Comparison of ENCODE assay signal across 28 cellular contexts in the genomic region with DNA sequence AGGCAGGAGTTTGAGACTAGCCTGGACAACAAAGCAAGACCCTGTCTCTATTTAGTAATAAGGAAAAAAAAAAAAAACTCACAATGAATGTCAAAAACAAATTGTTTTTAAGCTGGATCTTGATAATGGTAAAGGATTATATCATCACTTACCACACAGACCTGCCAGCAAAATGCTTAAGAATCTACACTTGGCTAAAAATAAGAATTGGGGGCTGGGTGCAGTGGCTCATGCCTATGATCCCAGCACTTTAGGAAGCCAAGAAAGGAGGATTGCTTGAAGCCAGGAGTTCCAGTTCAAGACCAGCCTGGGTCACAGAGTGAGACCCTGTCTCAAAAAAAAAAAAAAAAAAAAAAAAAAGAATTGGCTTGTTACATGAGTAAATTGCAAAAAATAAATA. TPM values are rescaled to one million over a fixed set of nuclear protein-coding genes. Genes with fewer than 3 reads are reported as not detected.
DNase-seq lines count a peak whose midpoint lies in the region; ATAC-seq and TF ChIP-seq lines count a peak whose summit lies in the region.
"Had no signal": no experiment of that assay in that cellular context is flagged by ENCODE, and none has a peak within 500 bp of the region (broad histone marks: within the 10 kb centered on the region; RNA-seq: fewer than 3 reads in every experiment).

No MANE protein-coding gene starts in this region.

- no peak overlapping the region for H4K91ac ChIP-seq in IMR-90 (ENCODE audit: insufficient read depth, low read depth, low read length)

- no peak for TF ChIP-seq CTCF in BJ (IDR thresholded peaks at IDR 0.05; ENCODE audit: insufficient read depth, low read depth, low read length)
- no peak for TF ChIP-seq CTCF in IMR-90 (conservative IDR thresholded peaks at IDR 0.05; ENCODE audit: low read depth, low read length)
- no peak for TF ChIP-seq CTCF in brain microvascular endothelial cell (IDR thresholded peaks at IDR 0.05; ENCODE audit: low read depth, low read length, missing control alignments)

- no peak for TF ChIP-seq RAD21 in IMR-90 (IDR thresholded peaks at IDR 0.05; ENCODE audit: low read length)

- H4K20me1 ChIP-seq in IMR-90 (ENCODE audit: insufficient read depth, low read length): peaks cover 34% of the 10 kb centered on the region

- H2BK15ac ChIP-seq in IMR-90 (ENCODE audit: low read depth, low read length): no peak overlapping the region

- H3K36me3 ChIP-seq in BJ (ENCODE audit: control insufficient read depth, insufficient read depth, low read length): no peaks in the 10 kb centered on the region; the same call in 1 of the 2 replicates
- peaks cover 2% of the 10 kb centered on the region; the same call in 1 of the 2 replicates for H3K36me3 ChIP-seq in IMR-90 (ENCODE audit: control insufficient read depth, insufficient read depth, low read length)
- no peaks in the 10 kb centered on the region for H3K36me3 ChIP-seq in brain microvascular endothelial cell (replicated peaks)
- H3K36me3 ChIP-seq: neutrophil, sigmoid colon had no signal

- H2BK120ac ChIP-seq in IMR-90 (ENCODE audit: low read depth, low read length): no peak overlapping the region

- intact Hi-C loops in IMR-90 (cut with micrococcal nuclease): no loop called here

- no TSS peak for BruUV-seq in IMR-90 (replicated peaks; lab: Mats Ljungman, UMichigan)

- H3K4ac ChIP-seq in IMR-90 (ENCODE audit: low read depth, low read length): no peak overlapping the region

- ATAC-seq in IMR-90 (ENCODE audit: low read depth) (peak; percentile 24; the same call in 1 of the 2 replicates), GM19351 (IDR thresholded peaks at IDR 0.05; ENCODE audit: unreplicated experiment) (no peak), GM21528 (IDR thresholded peaks at IDR 0.05; ENCODE audit: low FRiP score, unreplicated experiment) (no peak)
- ATAC-seq: activated T-cell treated with anti-CD3 and anti-CD28 coated beads, Interleukin-2, amount 50 U/mL, for 72 hours; left ventricle myocardium superior; Panc1; psoas muscle; stimulated activated memory B cell treated with anti-CD40 and anti-IgM and Interleukin-4, amounts not matched to agents 10 μg/mL and 1 μg/mL and 100 μg/mL, for 72 hours had no signal

- H4K8ac ChIP-seq in IMR-90 (ENCODE audit: low read depth in 2 of 2, low read length in 2 of 2): no peak overlapping the region

- in situ Hi-C loops in IMR-90 (cut with MboI; ENCODE audit: low sequenced_read_pairs): no loop called here
- in situ Hi-C loops in brain microvascular endothelial cell (cut with HindIII; ENCODE audit: low pct_ligation_motif_present, low sequenced_read_pairs): no loop called here

- H3K4me2 ChIP-seq in IMR-90 (ENCODE audit: low read depth, low read length): no peak overlapping the region

- no peak overlapping the region for H2BK20ac ChIP-seq in IMR-90 (ENCODE audit: low read depth, low read length)

- POLR2A ChIA-PET in BJ (lab: Charles Lee) (interaction anchor here (0.6 kb wide), 1 partner anchor 110 kb away, joined by 3 read pairs; no protein-coding TSS in a partner anchor), IMR-90 (lab: Charles Lee; ENCODE audit: unreplicated experiment) (interaction anchor here (0.6 kb wide), 1 partner anchor 475 kb away, joined by 3 read pairs; no protein-coding TSS in a partner anchor)

- no peak overlapping the region for H3K14ac ChIP-seq in IMR-90 (replicated peaks; ENCODE audit: low read depth, low read length)

- CTCF ChIA-PET in BJ (lab: Yijun Ruan, JAX): no interaction called here
- CTCF ChIA-PET in IMR-90 (lab: Yijun Ruan, JAX): interaction anchor here (0.6 to 1.1 kb wide), 2 partner anchors 11 to 134 kb away, joined by 3 to 4 read pairs; no protein-coding TSS in a partner anchor

- H2BK5ac ChIP-seq in IMR-90 (ENCODE audit: low read depth, low read length, poor library complexity, severe bottlenecking): no peak overlapping the region

- H3K9me3 ChIP-seq in IMR-90 (ENCODE audit: control insufficient read depth, insufficient read depth, low read length): no peaks in the 10 kb centered on the region
- H3K9me3 ChIP-seq: esophagus muscularis mucosa, neutrophil, psoas muscle, testis had no signal

- dilution Hi-C loops in IMR-90 (cut with HindIII; ENCODE audit: low sequenced_read_pairs, unreplicated experiment): no loop called here

- H3K79me1 ChIP-seq in IMR-90 (ENCODE audit: low read depth in 1 of 2, low read length in 2 of 2): peaks cover 12 to 63% of the 10 kb centered on the region in 2 experiments

- H3K4me3 ChIP-seq in BJ (ENCODE audit: low read depth, low read length): no peak overlapping the region
- H3K4me3 ChIP-seq in IMR-90 (ENCODE audit: insufficient read depth, low read depth, low read length): no peak overlapping the region
- H3K4me3 ChIP-seq in brain microvascular endothelial cell (ENCODE audit: low read depth, low read length): no peak overlapping the region
- H3K4me3 ChIP-seq: esophagus muscularis mucosa, psoas muscle, sigmoid colon, testis had no signal

- H2AFZ ChIP-seq in IMR-90 (replicated peaks; ENCODE audit: low read length, poor library complexity): no peak overlapping the region

- no peak overlapping the region for H2AK5ac ChIP-seq in IMR-90 (ENCODE audit: low read depth, low read length)

- H3K27ac ChIP-seq in IMR-90 (ENCODE audit: insufficient read depth, low read length) (no peak overlapping the region), brain microvascular endothelial cell (no peak overlapping the region)
- H3K27ac ChIP-seq: esophagus muscularis mucosa, neutrophil, psoas muscle, sigmoid colon, testis, VCaP had no signal

- H3K23ac ChIP-seq in IMR-90 (ENCODE audit: low read depth, low read length): no peak overlapping the region

- H3K27me3 ChIP-seq in BJ (ENCODE audit: control insufficient read depth, insufficient read depth, low read length) (no peaks in the 10 kb centered on the region), IMR-90 (ENCODE audit: control insufficient read depth, insufficient read depth, low read length) (no peaks in the 10 kb centered on the region), brain microvascular endothelial cell (replicated peaks) (no peaks in the 10 kb centered on the region)
- H3K27me3 ChIP-seq: esophagus muscularis mucosa, neutrophil, sigmoid colon, testis had no signal

- no peaks in the 10 kb centered on the region for H3K4me1 ChIP-seq in IMR-90 (ENCODE audit: control insufficient read depth, insufficient read depth, low read length)
- H3K4me1 ChIP-seq: psoas muscle, testis had no signal

- H3K18ac ChIP-seq in IMR-90 (ENCODE audit: low read depth, low read length): no peak overlapping the region

- no peak overlapping the region for H2AK9ac ChIP-seq in IMR-90 (replicated peaks; ENCODE audit: low read depth, low read length, poor library complexity)

- no peaks in the 10 kb centered on the region; the same call in 1 of the 2 replicates for H3K9me1 ChIP-seq in IMR-90 (ENCODE audit: insufficient read depth, low read length)

- DNase-seq in BJ (ENCODE audit: low read depth): peak; percentile 19
- peak; percentile 60 for DNase-seq in IMR-90
- peak; percentile 32 for DNase-seq in brain microvascular endothelial cell
- DNase-seq in iris pigment epithelial cell (ENCODE audit: low read depth): peak; percentile 56
- DNase-seq in cerebellar nuclear complex (lab: John Stamatoyannopoulos, UW): no peak
- no peak for DNase-seq in DMS114 treated with DMSO at 0.1 percent for 48 hours (lab: John Stamatoyannopoulos, UW; ENCODE audit: unreplicated experiment)
- DNase-seq: activated CD4-positive, alpha-beta T cell treated with anti-CD3 and anti-CD28 coated beads for 48 hours; activated naive CD4-positive, alpha-beta T cell; activated T-cell treated with anti-CD3 and anti-CD28 coated beads, Interleukin-2, amount 50 U/mL, for 72 hours; endodermal cell; islet precursor cell; left ventricle myocardium superior; naive B cell; NCI-H1092; NCI-H187; NCI-H526; psoas muscle; SHP77; sigmoid colon; stimulated activated CD4-positive, alpha-beta T cell treated with anti-CD3 and anti-CD28 coated beads, Interleukin-4, amount 100 ng/mL, for 4 hours; testis had no signal

- no peak overlapping the region for H3K56ac ChIP-seq in IMR-90 (ENCODE audit: extremely low read depth, insufficient read depth, low read length)

- no peak for TF ChIP-seq POLR2A in IMR-90 (IDR thresholded peaks at IDR 0.05; ENCODE audit: low read depth, low read length)

- H3K9ac ChIP-seq in IMR-90 (ENCODE audit: low read depth, low read length): no peak overlapping the region

- H4K5ac ChIP-seq in IMR-90 (ENCODE audit: low read depth, low read length): no peak overlapping the region

TF ChIP-seq in IMR-90, 13 proteins besides CTCF, POLR2A, EP300 and RAD21:
- TF ChIP-seq FOS (IDR thresholded peaks at IDR 0.05; ENCODE audit: low read depth, low read length): no peak

RNA-seq across cellular contexts. Expression of a gene that starts 31.0 kb away (rescaled TPM):
- 12.5 and 28.7 TPM in 2 replicates for polyA plus RNA-seq in BJ (2011; rRNA removed)
- polyA minus RNA-seq in BJ (2011; rRNA and poly(A)+ RNA removed): 30.6 and 34.1 TPM in 2 replicates
- 35.1 and 55.8 TPM in 2 replicates for total RNA-seq in IMR-90 (2012; rRNA removed)
- 8.3 and 11.9 TPM in 2 replicates for polyA plus RNA-seq in IMR-90 (2012; rRNA removed)
- polyA plus RNA-seq in IMR-90 (2012; cell fraction: cytosol; rRNA removed): 1.8 and 2.2 TPM in 2 replicates
- 2.2 and 17.1 TPM in 2 replicates for polyA plus RNA-seq in IMR-90 (2012; cell fraction: nucleus; rRNA removed; ENCODE audit: low replicate concordance)

Comparison
In these comparisons a context has a peak if more than half of its experiments do, and no peak if none do; other contexts are left out.
1. DNase-seq: peak in BJ (single experiment), IMR-90 (single experiment), brain microvascular endothelial cell (single experiment) and iris pigment epithelial cell (single experiment); none in cerebellar nuclear complex (0 of 2) and DMS114 treated with DMSO at 0.1 percent for 48 hours (single experiment).